Comparison of ENCODE assay signal across 1 cellular context in genomic region chr10:69318997-69319727, GRCh38.
A peak's percentile ranks its signal among the peaks of the same experiment; 100 is the strongest.
TF ChIP-seq lines count a peak whose summit lies in the region.

No MANE protein-coding gene starts in this region.

TF ChIP-seq in HEK293, 187 proteins besides CTCF, POLR2A, EP300 and RAD21 (continued from another document and continues in another):
- TF ChIP-seq PRDM10 (tag by site-specific recombination; IDR thresholded peaks at IDR 0.05) (peak; percentile 25; the same call in 1 of the 2 replicates), INSM2 (tag by site-specific recombination; IDR thresholded peaks at IDR 0.05) (peak; percentile 46; the same call in 1 of the 2 replicates), ZNF391 (tag by site-specific recombination; IDR thresholded peaks at IDR 0.05; ENCODE audit: borderline replicate concordance, low read depth) (no peak), ZBTB26 (tag by site-specific recombination; optimal IDR thresholded peaks at IDR 0.05) (no peak), ZNF423 (tag by site-specific recombination; IDR thresholded peaks at IDR 0.05) (no peak), ZNF677 (tag by site-specific recombination; IDR thresholded peaks at IDR 0.05) (no peak), AEBP2 (tag by site-specific recombination; IDR thresholded peaks at IDR 0.05; ENCODE audit: borderline replicate concordance) (no peak), ZFP37 (tag by site-specific recombination; IDR thresholded peaks at IDR 0.05) (peak; percentile 41; the same call in 1 of the 2 replicates), SP7 (tag by site-specific recombination; IDR thresholded peaks at IDR 0.05) (peak; percentile 53), ZNF792 (tag by site-specific recombination; IDR thresholded peaks at IDR 0.05) (no peak), ZBTB48 (tag by site-specific recombination; IDR thresholded peaks at IDR 0.05) (peak; percentile 45; the same call in 1 of the 2 replicates), ZNF132 (tag by site-specific recombination; IDR thresholded peaks at IDR 0.05; ENCODE audit: borderline replicate concordance) (no peak), HIC1 (tag by site-specific recombination; IDR thresholded peaks at IDR 0.05) (no peak), ZNF518A (tag by site-specific recombination; conservative IDR thresholded peaks at IDR 0.05; ENCODE audit: low read depth) (no peak), ZNF473 (tag by site-specific recombination; IDR thresholded peaks at IDR 0.05) (no peak), ZNF148 (tag by site-specific recombination; IDR thresholded peaks at IDR 0.05; ENCODE audit: borderline replicate concordance) (no peak), ZNF155 (tag by site-specific recombination; IDR thresholded peaks at IDR 0.05) (no peak), ZNF2 (tag by site-specific recombination; IDR thresholded peaks at IDR 0.05) (peak; percentile 65; the same call in 1 of the 2 replicates), ZNF510 (tag by site-specific recombination; IDR thresholded peaks at IDR 0.05; ENCODE audit: insufficient replicate concordance) (no peak), ZBTB20 (tag by site-specific recombination; IDR thresholded peaks at IDR 0.05) (peak; percentile 78; the same call in 1 of the 2 replicates), IKZF3 (tag by site-specific recombination; IDR thresholded peaks at IDR 0.05) (no peak), ZNF530 (tag by site-specific recombination; IDR thresholded peaks at IDR 0.05; ENCODE audit: low read depth) (no peak), ZNF843 (tag by site-specific recombination; IDR thresholded peaks at IDR 0.05) (no peak; the same call in 1 of the 2 replicates), ZSCAN16 (tag by site-specific recombination; IDR thresholded peaks at IDR 0.05) (no peak), ZNF280D (tag by site-specific recombination; IDR thresholded peaks at IDR 0.05) (no peak), ZBTB6 (tag by site-specific recombination; IDR thresholded peaks at IDR 0.05) (peak; percentile 84), KLF17 (tag by site-specific recombination; IDR thresholded peaks at IDR 0.05) (no peak), FEZF1 (tag by site-specific recombination; IDR thresholded peaks at IDR 0.05) (no peak), GLIS1 (tag by site-specific recombination; IDR thresholded peaks at IDR 0.05) (peak; percentile 86), ZFP69B (tag by site-specific recombination; IDR thresholded peaks at IDR 0.05) (peak; percentile 93)
